9 cellular contexts compared by ENCODE assay signal in the genomic region with DNA sequence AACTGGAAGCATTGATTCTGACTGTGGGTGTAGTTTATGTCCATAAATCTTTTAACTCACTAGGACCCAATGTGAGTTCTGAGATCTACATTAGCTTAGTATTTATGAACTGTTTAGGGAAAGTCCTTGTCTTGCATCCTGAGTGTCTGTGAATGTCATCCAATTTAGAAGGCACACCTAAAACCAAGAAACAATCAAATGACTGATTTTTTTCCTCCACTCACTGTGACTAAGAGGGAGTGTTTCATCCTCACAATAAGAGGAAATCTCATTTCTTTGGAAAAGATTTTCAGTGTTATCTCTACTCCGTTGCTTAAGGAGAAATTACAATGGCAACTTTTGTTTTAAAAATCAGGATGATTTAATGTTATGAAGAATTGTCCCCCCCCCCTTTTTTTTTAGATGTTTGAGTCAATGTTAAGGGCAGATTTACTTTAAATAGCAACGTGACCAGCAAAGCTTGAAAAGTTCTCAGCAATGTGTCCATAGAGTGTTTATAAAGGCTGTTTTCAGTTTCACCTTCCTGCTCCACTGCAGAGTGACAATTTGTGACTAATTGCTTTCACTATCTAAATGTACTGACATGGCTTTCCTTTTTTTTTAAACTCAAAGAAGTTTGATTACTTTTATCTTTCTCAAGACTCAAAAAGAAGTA.
DNase-seq lines count a peak whose midpoint lies in the region; ATAC-seq, FAIRE-seq and TF ChIP-seq lines count a peak whose summit lies in the region.
"Had no signal": no experiment of that assay in that cellular context is flagged by ENCODE, and none has a peak within 500 bp of the region (broad histone marks: within the 10 kb centered on the region; RNA-seq: fewer than 3 reads in every experiment).

No MANE protein-coding gene starts in this region.

- no peaks in the 10 kb centered on the region for H3K4me1 Mint-ChIP-seq in chondrocyte (ENCODE audit: low read depth)
- H3K4me1 Mint-ChIP-seq in natural killer cell: no peaks in the 10 kb centered on the region

- H3K27me3 Mint-ChIP-seq in chondrocyte (ENCODE audit: low read depth) (peaks cover 20% of the 10 kb centered on the region), natural killer cell (ENCODE audit: low read depth in 2 of 2) (no peaks in the 10 kb centered on the region)

- no peaks in the 10 kb centered on the region for H4K20me1 ChIP-seq in keratinocyte (ENCODE audit: control insufficient read depth, extremely low read depth, insufficient read depth, low read length)

- peak overlapping the region; percentile 2 for H2AFZ ChIP-seq in keratinocyte (ENCODE audit: control insufficient read depth, low read length)

- intact Hi-C loops in natural killer cell (cut with micrococcal nuclease): no loop called here

- H3K4me3 ChIP-seq in keratinocyte (ENCODE audit: control insufficient read depth in 2 of 3, extremely low read depth in 1 of 3, insufficient read depth in 2 of 3, low read depth in 1 of 3, low read length in 3 of 3): no peak overlapping the region
- H3K4me3 ChIP-seq: HAP-1 had no signal

- H3K4me2 ChIP-seq in keratinocyte (ENCODE audit: control insufficient read depth, extremely low read depth, insufficient read depth, low read depth, low read length): no peak overlapping the region

- dilution Hi-C loops in keratinocyte (cut with MboI; ENCODE audit: extremely low pct_ligation_motif_present, low sequenced_read_pairs): no loop called here

- no peaks in the 10 kb centered on the region for H3K36me3 Mint-ChIP-seq in chondrocyte (ENCODE audit: low read depth)
- H3K36me3 Mint-ChIP-seq in natural killer cell: peaks cover 5% of the 10 kb centered on the region
- H3K36me3 Mint-ChIP-seq: activated naive CD8-positive, alpha-beta T cell had no signal

- peaks cover 9% of the 10 kb centered on the region for H3K9me3 Mint-ChIP-seq in chondrocyte (ENCODE audit: low read depth)
- H3K9me3 Mint-ChIP-seq in natural killer cell: peaks cover 6 to 15% of the 10 kb centered on the region in 2 donors

- no peaks in the 10 kb centered on the region for H3K27me3 ChIP-seq in keratinocyte (ENCODE audit: control insufficient read depth, extremely low read depth, insufficient read depth, low read length)

- H3K27ac Mint-ChIP-seq in chondrocyte (ENCODE audit: unreplicated experiment) (no peak overlapping the region), natural killer cell (no peak overlapping the region)
- H3K27ac Mint-ChIP-seq: activated naive CD8-positive, alpha-beta T cell had no signal

- no peak overlapping the region for H3K4me3 Mint-ChIP-seq in chondrocyte (ENCODE audit: unreplicated experiment)
- no peak overlapping the region for H3K4me3 Mint-ChIP-seq in natural killer cell
- H3K4me3 Mint-ChIP-seq: activated naive CD8-positive, alpha-beta T cell had no signal

- no peak for FAIRE-seq in keratinocyte (lab: Jason Lieb, UNC)

- DNase-seq in keratinocyte (ENCODE audit: low read depth, low spot score): no peak
- no peak for DNase-seq in chondrocyte (ENCODE audit: low spot score)
- DNase-seq in AG08395 (ENCODE audit: low spot score): no peak
- no peak for DNase-seq in natural killer cell

- H3K27ac ChIP-seq in keratinocyte (ENCODE audit: control insufficient read depth, insufficient read depth, low read length): no peak overlapping the region

- no peaks in the 10 kb centered on the region for H3K4me1 ChIP-seq in keratinocyte (ENCODE audit: control insufficient read depth, extremely low read depth, insufficient read depth, low read length)
- H3K4me1 ChIP-seq: HAP-1 had no signal

- H3K36me3 ChIP-seq in keratinocyte (ENCODE audit: control insufficient read depth in 2 of 2, extremely low read depth in 1 of 2, insufficient read depth in 2 of 2, low read length in 2 of 2): no peaks in the 10 kb centered on the region
- H3K36me3 ChIP-seq: HAP-1 had no signal

- no peak for TF ChIP-seq CTCF in keratinocyte (optimal IDR thresholded peaks at IDR 0.05 in 1 of 3, IDR thresholded peaks at IDR 0.05 in 1 of 3, conservative IDR thresholded peaks at IDR 0.05 in 1 of 3; ENCODE audit: extremely low read depth in 1 of 3, insufficient read depth in 2 of 3, low read length in 3 of 3)
- TF ChIP-seq CTCF in chondrocyte (IDR thresholded peaks at IDR 0.05): no peak
- TF ChIP-seq CTCF in natural killer cell (IDR thresholded peaks at IDR 0.05): no peak

- no peaks in the 10 kb centered on the region for H3K9me3 ChIP-seq in keratinocyte (ENCODE audit: control insufficient read depth, low read depth, low read length)
- H3K9me3 ChIP-seq: HAP-1 had no signal

- H3K79me2 ChIP-seq in keratinocyte (ENCODE audit: control insufficient read depth, insufficient read depth, low read length): no peaks in the 10 kb centered on the region

- no peaks in the 10 kb centered on the region for H3K9me1 ChIP-seq in keratinocyte (ENCODE audit: control insufficient read depth, extremely low read depth, insufficient read depth, low read length)

- ATAC-seq in GM18907 (IDR thresholded peaks at IDR 0.05; ENCODE audit: unreplicated experiment): peak; percentile 100
- ATAC-seq in GM21737 (IDR thresholded peaks at IDR 0.05; ENCODE audit: unreplicated experiment): peak; percentile 100
- ATAC-seq in HG03558 (IDR thresholded peaks at IDR 0.05; ENCODE audit: extremely low read depth, unreplicated experiment): peak; percentile 100
- ATAC-seq in natural killer cell: no peak

- no peak overlapping the region for H3K9ac ChIP-seq in keratinocyte (ENCODE audit: control insufficient read depth, extremely low read depth, insufficient read depth, low read length)

Comparison
In these comparisons a context has a peak if more than half of its experiments do, and no peak if none do; other contexts are left out.
1. ATAC-seq: peak in GM18907 (single experiment), GM21737 (single experiment) and HG03558 (single experiment); none in natural killer cell (0 of 3).